In the genomic region with DNA sequence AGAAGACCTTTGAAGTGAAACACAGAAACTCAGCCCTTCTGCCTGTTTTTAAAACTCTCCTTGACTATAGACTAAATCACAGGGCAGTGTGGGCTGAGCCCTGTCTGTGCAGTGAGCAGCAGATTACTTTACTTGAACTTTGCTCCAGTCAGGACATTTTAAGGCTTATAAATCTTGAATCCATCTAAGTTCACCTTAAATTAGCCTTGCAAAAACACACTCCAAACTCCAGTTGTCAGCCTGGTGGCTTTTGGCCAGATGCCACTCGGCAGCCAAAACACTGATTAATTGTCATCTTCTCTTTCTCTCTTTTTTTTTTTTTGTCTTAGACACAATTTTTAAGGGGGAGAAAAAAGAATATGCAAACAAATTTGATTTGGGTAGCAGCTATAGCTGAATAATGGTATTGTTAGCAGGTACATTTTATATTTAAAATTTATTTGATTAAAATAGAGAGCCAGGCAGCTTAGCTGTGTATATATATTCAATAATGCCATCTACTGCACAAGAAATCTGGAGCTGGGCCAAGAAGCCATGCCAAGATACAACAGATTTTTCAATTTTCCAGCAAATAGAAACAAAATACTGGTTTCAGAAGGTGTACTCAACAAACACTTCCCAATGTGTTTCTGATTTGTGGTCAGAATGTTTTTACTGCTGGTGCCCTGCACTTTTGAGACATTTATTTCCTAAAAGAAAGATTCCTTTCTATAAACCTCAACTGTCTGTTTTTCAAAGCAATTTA, we compare ENCODE assay signal across 16 cellular contexts.
DNase-seq lines count a peak whose midpoint lies in the region; ATAC-seq, FAIRE-seq and TF ChIP-seq lines count a peak whose summit lies in the region.
"Had no signal": no experiment of that assay in that cellular context is flagged by ENCODE, and none has a peak within 500 bp of the region (broad histone marks: within the 10 kb centered on the region; RNA-seq: fewer than 3 reads in every experiment).

No MANE protein-coding gene starts in this region.

- ATAC-seq in HG03196 (IDR thresholded peaks at IDR 0.05; ENCODE audit: unreplicated experiment), result no peak
- ATAC-seq: HepG2, natural killer cell, upper lobe of right lung had no signal

- H3K4me1 ChIP-seq in fibroblast of lung (ENCODE audit: control insufficient read depth, extremely low read depth, insufficient read depth, low read length) (no peaks in the 10 kb centered on the region), small intestine (ENCODE audit: control insufficient read depth in 2 of 2, insufficient read depth in 1 of 2, low read depth in 1 of 2, low read length in 1 of 2) (no peaks in the 10 kb centered on the region)
- H3K4me1 ChIP-seq: upper lobe of right lung had no signal

- H3K36me3 ChIP-seq in fibroblast of lung (ENCODE audit: control insufficient read depth, insufficient read depth, low read length) (no peaks in the 10 kb centered on the region), small intestine (ENCODE audit: control insufficient read depth in 2 of 2, insufficient read depth in 2 of 2, low read length in 2 of 2) (no peaks in the 10 kb centered on the region)
- H3K36me3 ChIP-seq: upper lobe of right lung had no signal

- H2AFZ ChIP-seq in fibroblast of lung (ENCODE audit: low read length), result no peak overlapping the region

- no peak overlapping the region for H3K27ac ChIP-seq in fibroblast of lung (ENCODE audit: insufficient read depth, low read length)
- H3K27ac ChIP-seq in small intestine (ENCODE audit: low read depth in 1 of 2, low read length in 1 of 2), result no peak overlapping the region
- H3K27ac ChIP-seq: 22Rv1, upper lobe of right lung had no signal

- H3K9me3 ChIP-seq in fibroblast of lung (ENCODE audit: control insufficient read depth, insufficient read depth, low read depth, low read length) (no peaks in the 10 kb centered on the region), small intestine (ENCODE audit: control insufficient read depth, low read depth) (no peaks in the 10 kb centered on the region)
- H3K9me3 ChIP-seq: upper lobe of right lung had no signal

- H3K4me2 ChIP-seq in fibroblast of lung (ENCODE audit: extremely low read depth, insufficient read depth, low read length), result no peak overlapping the region

- peak; percentile 56 for DNase-seq in DMS153 treated with DMSO at 0.1 percent for 48 hours (lab: John Stamatoyannopoulos, UW; ENCODE audit: unreplicated experiment)
- DNase-seq in DMS153 (lab: John Stamatoyannopoulos, UW), result no peak
- DNase-seq in NCI-H748 (lab: John Stamatoyannopoulos, UW; ENCODE audit: unreplicated experiment), result peak; percentile 66
- DNase-seq in fibroblast of lung (ENCODE audit: low read depth in 2 of 2), result peak; percentile 2 to 44
- peak; percentile 2 for DNase-seq in small intestine
- DNase-seq in activated CD4-positive, alpha-beta T cell treated with anti-CD3 and anti-CD28 coated beads for 4 hours, result no peak
- no peak for DNase-seq in activated CD4-positive, alpha-beta T cell treated with anti-CD3 and anti-CD28 coated beads, Interleukin-2, amount 50 U/mL, for 1 hour
- DNase-seq: amniotic stem cell, GOT3, natural killer cell, NCI-H2107, upper lobe of right lung had no signal

- H3K79me2 ChIP-seq in fibroblast of lung (ENCODE audit: control insufficient read depth, insufficient read depth, low read length), result no peaks in the 10 kb centered on the region

- no peak overlapping the region for H3K9ac ChIP-seq in fibroblast of lung (ENCODE audit: insufficient read depth, low read length)

- no peaks in the 10 kb centered on the region for H3K27me3 ChIP-seq in fibroblast of lung (ENCODE audit: control insufficient read depth, insufficient read depth, low read length)
- no peaks in the 10 kb centered on the region for H3K27me3 ChIP-seq in small intestine (ENCODE audit: control insufficient read depth in 2 of 2, insufficient read depth in 2 of 2, low read length in 2 of 2)
- H3K27me3 ChIP-seq: upper lobe of right lung had no signal

- no peak for FAIRE-seq in small intestine (lab: Jason Lieb, UNC)
- FAIRE-seq: HepG2, RCC 7860 had no signal

- 13 to 25% (median 15%) methylated on average over 1 of the region's 1 CpG for WGBS in small intestine, 3 donors

- no peak for TF ChIP-seq CTCF in fibroblast of lung (conservative IDR thresholded peaks at IDR 0.05 in 1 of 2, IDR thresholded peaks at IDR 0.05 in 1 of 2; ENCODE audit: low read depth in 1 of 2, low read length in 2 of 2)

- no peaks in the 10 kb centered on the region for H4K20me1 ChIP-seq in fibroblast of lung (ENCODE audit: control insufficient read depth, extremely low read depth, insufficient read depth, low read length)

- H3K4me3 ChIP-seq in fibroblast of lung (replicated peaks in 1 of 4; ENCODE audit: control extremely low read depth in 1 of 4, insufficient read depth in 1 of 4, low read depth in 3 of 4, low read length in 4 of 4), result no peak overlapping the region
- H3K4me3 ChIP-seq in small intestine (ENCODE audit: low read depth in 1 of 2, low read length in 2 of 2), result no peak overlapping the region
- H3K4me3 ChIP-seq: upper lobe of right lung had no signal

Comparison
In these comparisons a context has a peak if more than half of its experiments do, and no peak if none do; other contexts are left out.
1. DNase-seq: peak in DMS153 treated with DMSO at 0.1 percent for 48 hours (single experiment), NCI-H748 (single experiment), fibroblast of lung (2 of 2) and small intestine (single experiment); none in DMS153 (single experiment), activated CD4-positive, alpha-beta T cell treated with anti-CD3 and anti-CD28 coated beads for 4 hours (0 of 2) and activated CD4-positive, alpha-beta T cell treated with anti-CD3 and anti-CD28 coated beads, Interleukin-2, amount 50 U/mL, for 1 hour (single experiment).